14 cellular contexts compared by ENCODE assay signal in genomic region chr15:84824260-84824690, GRCh38. TPM values are rescaled to one million over a fixed set of nuclear protein-coding genes. Genes with fewer than 3 reads are reported as not detected.
DNase-seq lines count a peak whose midpoint lies in the region; ATAC-seq and TF ChIP-seq lines count a peak whose summit lies in the region.
"Had no signal": no experiment of that assay in that cellular context is flagged by ENCODE, and none has a peak within 500 bp of the region (broad histone marks: within the 10 kb centered on the region; RNA-seq: fewer than 3 reads in every experiment).

No MANE protein-coding gene starts in this region.

- H3K4me1 ChIP-seq in right cardiac atrium (ENCODE audit: control insufficient read depth, insufficient read depth, low read length) = peaks cover 40% of the 10 kb centered on the region
- H3K4me1 ChIP-seq in vagina = peaks cover 53% of the 10 kb centered on the region

- H3K9me3 Mint-ChIP-seq in progenitor cell of endocrine pancreas (ENCODE audit: low read depth) = no peaks in the 10 kb centered on the region
- H3K9me3 Mint-ChIP-seq: activated CD4-positive, alpha-beta memory T cell treated with anti-CD3 and anti-CD28 coated beads, Interleukin-2, amount 10 ng/mL, durations not matched to agents 7 days and 5 days; CD4-positive, alpha-beta T cell had no signal

- no peak overlapping the region for H3K4me3 Mint-ChIP-seq in progenitor cell of endocrine pancreas (ENCODE audit: low read depth)
- H3K4me3 Mint-ChIP-seq: activated CD4-positive, alpha-beta memory T cell treated with anti-CD3 and anti-CD28 coated beads, Interleukin-2, amount 10 ng/mL, durations not matched to agents 7 days and 5 days; CD4-positive, alpha-beta T cell had no signal

- no peak overlapping the region for H3K4me3 ChIP-seq in coronary artery
- no peak overlapping the region for H3K4me3 ChIP-seq in right cardiac atrium (ENCODE audit: low read length)
- no peak overlapping the region for H3K4me3 ChIP-seq in vagina

- TF ChIP-seq POLR2A in vagina (IDR thresholded peaks at IDR 0.05) = no peak

- ATAC-seq in right cardiac atrium (peak; percentile 53 to 71), HG02642 (IDR thresholded peaks at IDR 0.05; ENCODE audit: poor library complexity, unreplicated experiment) (no peak)

- 55% methylated on average over 2 of the region's 2 CpGs for WGBS in right cardiac atrium

- H3K36me3 Mint-ChIP-seq in progenitor cell of endocrine pancreas (ENCODE audit: insufficient read depth) = peaks cover 22% of the 10 kb centered on the region

- H3K27ac Mint-ChIP-seq in progenitor cell of endocrine pancreas = peak overlapping the region; percentile 37
- H3K27ac Mint-ChIP-seq: activated CD4-positive, alpha-beta memory T cell treated with anti-CD3 and anti-CD28 coated beads, Interleukin-2, amount 10 ng/mL, durations not matched to agents 7 days and 5 days; CD4-positive, alpha-beta T cell had no signal

- H3K9me3 ChIP-seq in right cardiac atrium (ENCODE audit: control insufficient read depth, low read length) (no peaks in the 10 kb centered on the region), vagina (no peaks in the 10 kb centered on the region)

- H3K27me3 ChIP-seq in right cardiac atrium (ENCODE audit: control insufficient read depth, insufficient read depth) = no peaks in the 10 kb centered on the region
- H3K27me3 ChIP-seq in vagina = no peaks in the 10 kb centered on the region

- no peaks in the 10 kb centered on the region for H3K36me3 ChIP-seq in vagina

- intact Hi-C loops in right cardiac atrium (cut with DNase I) (loop anchor here in 2 of 4 donors (10.0 kb wide), 2 partner anchors 169 to 229 kb away; partner anchors contain the start of genes NMB (in 1 of the 2) and WDR73 (in 1 of the 2)), vagina (cut with DNase I) (loop anchor here (5.0 kb wide), 1 partner anchor 77 kb away; the partner anchor contains the start of gene ZNF592)

- DNase-seq in coronary artery (ENCODE audit: low spot score) (no peak), right cardiac atrium (peak; percentile 61 to 82 (median 71)), progenitor cell of endocrine pancreas (ENCODE audit: low spot score, unreplicated experiment) (no peak), vagina (ENCODE audit: extremely low spot score in 2 of 2) (no peak), SHP77 (lab: John Stamatoyannopoulos, UW) (no peak)
- DNase-seq in activated CD4-positive, alpha-beta T cell treated with anti-CD3 and anti-CD28 coated beads, Interleukin-2, amount 50 U/mL, for 4 hours = no peak
- DNase-seq: activated CD4-positive, alpha-beta memory T cell treated with anti-CD3 and anti-CD28 coated beads, Interleukin-2, amount 10 ng/mL, durations not matched to agents 7 days and 5 days; activated gamma-delta T cell treated with Interleukin-2 at 50 U/mL for 16 hours; CD4-positive, alpha-beta T cell; NCI-H187; NCI-H82; SIG-M5; T1000 had no signal

- no peak for TF ChIP-seq CTCF in coronary artery (IDR thresholded peaks at IDR 0.05)
- TF ChIP-seq CTCF in progenitor cell of endocrine pancreas (IDR thresholded peaks at IDR 0.05; ENCODE audit: unreplicated experiment) = no peak
- no peak for TF ChIP-seq CTCF in vagina (IDR thresholded peaks at IDR 0.05)

- H3K27ac ChIP-seq in coronary artery (peak overlapping the region; percentile 52 to 79), right cardiac atrium (ENCODE audit: low read length) (peak overlapping the region; percentile 68), vagina (peak overlapping the region; percentile 59)

- H3K27me3 Mint-ChIP-seq in progenitor cell of endocrine pancreas = no peaks in the 10 kb centered on the region
- H3K27me3 Mint-ChIP-seq: CD4-positive, alpha-beta T cell had no signal

- H3K4me1 Mint-ChIP-seq in progenitor cell of endocrine pancreas (ENCODE audit: low read depth) = peaks cover 26% of the 10 kb centered on the region
- H3K4me1 Mint-ChIP-seq: activated CD4-positive, alpha-beta memory T cell treated with anti-CD3 and anti-CD28 coated beads, Interleukin-2, amount 10 ng/mL, durations not matched to agents 7 days and 5 days had no signal

RNA-seq across cellular contexts. Expression of gene ALPK3, which starts 7.1 kb away (rescaled TPM):
- 10 to 100 TPM; 72.1 to 95.2 (median 78.6) TPM for total RNA-seq in right cardiac atrium
- 65.8 TPM for polyA plus RNA-seq in right cardiac atrium
- 122 TPM in 2 replicates for total RNA-seq in progenitor cell of endocrine pancreas
- 2.5 TPM for total RNA-seq in vagina

Comparison
In these comparisons a context has a peak if more than half of its experiments do, and no peak if none do; other contexts are left out.
1. DNase-seq: peak in right cardiac atrium (3 of 3); none in coronary artery (single experiment), progenitor cell of endocrine pancreas (single experiment), vagina (0 of 2), activated CD4-positive, alpha-beta T cell treated with anti-CD3 and anti-CD28 coated beads, Interleukin-2, amount 50 U/mL, for 4 hours (0 of 2) and SHP77 (0 of 2).
2. RNA of gene ALPK3, which starts 7.1 kb away (total RNA-seq): 122 TPM in progenitor cell of endocrine pancreas and 72.1 to 95.2 TPM in right cardiac atrium; 2.5 TPM in vagina (single experiment); every median in the first group is over 10 times any median in the second.
3. Peak in every context shown above with its lines, with median percentiles within 50 percentile points of each other: H3K27ac ChIP-seq.